ENCODE assay signal across 16 cellular contexts in genomic region chr1:5522605-5523145, GRCh38.
"Had no signal": no experiment of that assay in that cellular context is flagged by ENCODE, and none has a peak within 500 bp of the region (broad histone marks: within the 10 kb centered on the region; RNA-seq: fewer than 3 reads in every experiment).

No MANE protein-coding gene starts in this region.

- H3K9me3 ChIP-seq: body of pancreas, colonic mucosa, heart left ventricle, thoracic aorta had no signal

- H3K36me3 ChIP-seq: colonic mucosa, heart left ventricle, thoracic aorta had no signal

- ATAC-seq: body of pancreas; heart left ventricle; left ventricle myocardium superior; naive thymus-derived CD4-positive, alpha-beta T cell; stimulated activated naive B cell treated with anti-CD40 and anti-IgM and Interleukin-4, amounts not matched to agents 10 μg/mL and 1 μg/mL and 100 μg/mL, for 72 hours had no signal

- H3K27ac ChIP-seq: body of pancreas, colonic mucosa, heart left ventricle, thoracic aorta had no signal

- H3K4me3 ChIP-seq: body of pancreas, colonic mucosa, heart left ventricle, thoracic aorta had no signal

- H3K4me3 Mint-ChIP-seq: activated naive CD8-positive, alpha-beta T cell treated with anti-CD3 and anti-CD28 coated beads, Interleukin-2, amount 10 ng/mL, durations not matched to agents 7 days and 5 days; central memory CD8-positive, alpha-beta T cell; memory B cell; stimulated activated naive B cell treated with anti-CD40 and anti-IgM and Interleukin-4, amounts not matched to agents 10 μg/mL and 1 μg/mL and 100 μg/mL, for 72 hours had no signal

- H3K4me1 Mint-ChIP-seq: activated naive CD8-positive, alpha-beta T cell treated with anti-CD3 and anti-CD28 coated beads, Interleukin-2, amount 10 ng/mL, durations not matched to agents 7 days and 5 days; central memory CD8-positive, alpha-beta T cell; memory B cell had no signal

- H3K9me3 Mint-ChIP-seq: activated naive CD8-positive, alpha-beta T cell treated with anti-CD3 and anti-CD28 coated beads, Interleukin-2, amount 10 ng/mL, durations not matched to agents 7 days and 5 days; central memory CD8-positive, alpha-beta T cell; memory B cell had no signal

- H3K4me1 ChIP-seq: body of pancreas, colonic mucosa, heart left ventricle had no signal

- H3K27ac Mint-ChIP-seq: activated naive CD8-positive, alpha-beta T cell treated with anti-CD3 and anti-CD28 coated beads, Interleukin-2, amount 10 ng/mL, durations not matched to agents 7 days and 5 days; memory B cell; naive thymus-derived CD4-positive, alpha-beta T cell; stimulated activated naive B cell treated with anti-CD40 and anti-IgM and Interleukin-4, amounts not matched to agents 10 μg/mL and 1 μg/mL and 100 μg/mL, for 72 hours had no signal

- DNase-seq: activated CD4-positive, alpha-beta T cell treated with anti-CD3 and anti-CD28 coated beads, Interleukin-2, amount 50 U/mL, for 1 hour; activated CD4-positive, CD25-positive, alpha-beta regulatory T cell treated with anti-CD3 and anti-CD28 coated beads, Interleukin-2, amount 50 U/mL, for 72 hours; activated naive CD8-positive, alpha-beta T cell treated with anti-CD3 and anti-CD28 coated beads, Interleukin-2, amount 10 ng/mL, durations not matched to agents 7 days and 5 days; body of pancreas; colonic mucosa; erythroblast; heart left ventricle; kidney glomerular epithelial cell; left ventricle myocardium superior; naive thymus-derived CD4-positive, alpha-beta T cell; posterior cingulate gyrus; stimulated activated naive B cell treated with anti-CD40 and anti-IgM and Interleukin-4, amounts not matched to agents 10 μg/mL and 1 μg/mL and 100 μg/mL, for 72 hours; T1000 had no signal

- H3K36me3 Mint-ChIP-seq: activated naive CD8-positive, alpha-beta T cell treated with anti-CD3 and anti-CD28 coated beads, Interleukin-2, amount 10 ng/mL, durations not matched to agents 7 days and 5 days; memory B cell; naive thymus-derived CD4-positive, alpha-beta T cell; stimulated activated naive B cell treated with anti-CD40 and anti-IgM and Interleukin-4, amounts not matched to agents 10 μg/mL and 1 μg/mL and 100 μg/mL, for 72 hours had no signal

- H3K27me3 ChIP-seq: body of pancreas, colonic mucosa had no signal
